Comparison of ENCODE assay signal across 13 cellular contexts in genomic region chrX:38282044-38282443, GRCh38. TPM values are rescaled to one million over a fixed set of nuclear protein-coding genes. Genes with fewer than 3 reads are reported as not detected.
DNase-seq lines count a peak whose midpoint lies in the region; ATAC-seq and TF ChIP-seq lines count a peak whose summit lies in the region.
"Had no signal": no experiment of that assay in that cellular context is flagged by ENCODE, and none has a peak within 500 bp of the region (broad histone marks: within the 10 kb centered on the region; RNA-seq: fewer than 3 reads in every experiment).

No MANE protein-coding gene starts in this region.

- H3K4me3 ChIP-seq in GM06990 (replicated peaks; ENCODE audit: low read depth, low read length), result no peak overlapping the region
- H3K4me3 ChIP-seq: PC-9 had no signal

- no peak overlapping the region for H3K4me3 Mint-ChIP-seq in nephron progenitor cell
- H3K4me3 Mint-ChIP-seq: activated T-cell treated with anti-CD3 and anti-CD28 coated beads, Interleukin-2, amount 50 U/mL, for 72 hours; naive thymus-derived CD8-positive, alpha-beta T cell; stimulated activated naive CD8-positive, alpha-beta T cell treated with anti-CD3 and anti-CD28 coated beads, Interleukin-15, Interleukin-2, amounts not matched to agents 100 ng/mL and 50 ng/mL, for 24 hours had no signal

- peak; percentile 47 for TF ChIP-seq CTCF in GM06990 (IDR thresholded peaks at IDR 0.05; ENCODE audit: insufficient read depth, low read length, poor library complexity, severe bottlenecking)
- no peak for TF ChIP-seq CTCF in nephron progenitor cell (IDR thresholded peaks at IDR 0.05)

- H3K27ac Mint-ChIP-seq in nephron progenitor cell, result peak overlapping the region; percentile 33
- H3K27ac Mint-ChIP-seq: activated T-cell treated with anti-CD3 and anti-CD28 coated beads, Interleukin-2, amount 50 U/mL, for 72 hours; stimulated activated naive CD8-positive, alpha-beta T cell treated with anti-CD3 and anti-CD28 coated beads, Interleukin-15, Interleukin-2, amounts not matched to agents 100 ng/mL and 50 ng/mL, for 24 hours had no signal

- H3K4me1 Mint-ChIP-seq in nephron progenitor cell, result no peaks in the 10 kb centered on the region

- peaks cover 5% of the 10 kb centered on the region for H3K27me3 Mint-ChIP-seq in nephron progenitor cell (ENCODE audit: low read depth, poor library complexity)
- H3K27me3 Mint-ChIP-seq: naive thymus-derived CD8-positive, alpha-beta T cell; stimulated activated naive CD8-positive, alpha-beta T cell treated with anti-CD3 and anti-CD28 coated beads, Interleukin-15, Interleukin-2, amounts not matched to agents 100 ng/mL and 50 ng/mL, for 24 hours had no signal

- no peaks in the 10 kb centered on the region for H3K36me3 ChIP-seq in GM06990 (ENCODE audit: control insufficient read depth, insufficient read depth, low read length)

- peaks cover 14% of the 10 kb centered on the region for H3K9me3 Mint-ChIP-seq in nephron progenitor cell
- H3K9me3 Mint-ChIP-seq: activated T-cell treated with anti-CD3 and anti-CD28 coated beads, Interleukin-2, amount 50 U/mL, for 72 hours; stimulated activated naive CD8-positive, alpha-beta T cell treated with anti-CD3 and anti-CD28 coated beads, Interleukin-15, Interleukin-2, amounts not matched to agents 100 ng/mL and 50 ng/mL, for 24 hours had no signal

- peaks cover 3% of the 10 kb centered on the region for H3K36me3 Mint-ChIP-seq in nephron progenitor cell (ENCODE audit: low read depth)

- DNase-seq in GM06990 (ENCODE audit: extremely low read depth, insufficient read length) (no peak), SK-MEL-5 (ENCODE audit: low read depth, low spot score) (peak; percentile 59), fibroblast of gingiva (ENCODE audit: low read depth) (peak; percentile 4), nephron progenitor cell (no peak), EL (no peak), DMS114 treated with DMSO at 0.1 percent for 48 hours (lab: John Stamatoyannopoulos, UW; ENCODE audit: unreplicated experiment) (no peak)
- DNase-seq: activated T-cell treated with anti-CD3 and anti-CD28 coated beads, Interleukin-2, amount 50 U/mL, for 72 hours; naive thymus-derived CD8-positive, alpha-beta T cell; NCI-H1105 treated with DMSO at 0.1 percent for 48 hours; PC-9 had no signal

- ATAC-seq in HG03439 (IDR thresholded peaks at IDR 0.05; ENCODE audit: unreplicated experiment) (no peak), GM19463 (IDR thresholded peaks at IDR 0.05; ENCODE audit: unreplicated experiment) (no peak)
- ATAC-seq: activated T-cell treated with anti-CD3 and anti-CD28 coated beads, Interleukin-2, amount 50 U/mL, for 72 hours; naive thymus-derived CD8-positive, alpha-beta T cell had no signal

- no peaks in the 10 kb centered on the region for H3K27me3 ChIP-seq in GM06990 (replicated peaks; ENCODE audit: control insufficient read depth, insufficient read depth, low read length)

- in situ Hi-C loops in SK-MEL-5 (cut with HindIII; ENCODE audit: low pct_unique_long_range_greater_than_20kb, low sequenced_read_pairs), result no loop called here

RNA-seq across cellular contexts. Expression of gene RPGR, which starts 45.3 kb away (rescaled TPM):
- 10.5 and 15.3 TPM in 2 replicates for total RNA-seq in SK-MEL-5 (2014; rRNA removed; shearing (Covaris generic))
- polyA plus RNA-seq in SK-MEL-5 (2015; cell fraction: cytosol; rRNA removed), result 7.8 and 15.4 TPM in 2 replicates
- 23.4 and 38.0 TPM in 2 replicates for polyA plus RNA-seq in SK-MEL-5 (2015; cell fraction: nucleus; rRNA removed)
- total RNA-seq: PC-9 had no signal

Comparison
In these comparisons a context has a peak if more than half of its experiments do, and no peak if none do; other contexts are left out.
1. DNase-seq: peak in SK-MEL-5 (single experiment) and fibroblast of gingiva (single experiment); none in GM06990 (single experiment), nephron progenitor cell (single experiment), EL (single experiment) and DMS114 treated with DMSO at 0.1 percent for 48 hours (single experiment).